In genomic region chr6:30184417-30185031, GRCh38 we compare ENCODE assay signal across 1 cellular context.
TF ChIP-seq lines count a peak whose summit lies in the region.

No MANE protein-coding gene starts in this region.

TF ChIP-seq in HepG2, 621 proteins besides CTCF, POLR2A, EP300 and RAD21:
- TF ChIP-seq MIER3 (CRISPR knock-in tag; IDR thresholded peaks at IDR 0.05; ENCODE audit: borderline replicate concordance), result no peak
- TF ChIP-seq NCOA5 (CRISPR knock-in tag; IDR thresholded peaks at IDR 0.05), result peak; percentile 59; the same call in 1 of the 2 replicates
- TF ChIP-seq ZNF546 (CRISPR knock-in tag; conservative IDR thresholded peaks at IDR 0.05), result no peak
- no peak for TF ChIP-seq ZBTB49 (CRISPR knock-in tag; IDR thresholded peaks at IDR 0.05; ENCODE audit: borderline replicate concordance)
- no peak for TF ChIP-seq SUZ12 (IDR thresholded peaks at IDR 0.05; ENCODE audit: low read depth, low read length)
- no peak for TF ChIP-seq ZNF337 (CRISPR knock-in tag; IDR thresholded peaks at IDR 0.05; ENCODE audit: borderline replicate concordance, low read depth)
- TF ChIP-seq MAF1 (CRISPR knock-in tag; IDR thresholded peaks at IDR 0.05; ENCODE audit: borderline replicate concordance), result no peak
- peak; percentile 64; the same call in 1 of the 2 replicates for TF ChIP-seq ZC3H13 (CRISPR knock-in tag; IDR thresholded peaks at IDR 0.05)
- TF ChIP-seq POGK (CRISPR knock-in tag; conservative IDR thresholded peaks at IDR 0.05), result no peak
- no peak for TF ChIP-seq KLF13 (CRISPR knock-in tag; IDR thresholded peaks at IDR 0.05)
- no peak for TF ChIP-seq RFXANK (CRISPR knock-in tag; IDR thresholded peaks at IDR 0.05)
- no peak for TF ChIP-seq KAT2B (IDR thresholded peaks at IDR 0.05; ENCODE audit: borderline replicate concordance, low read depth, low read length)
- TF ChIP-seq ZBTB2 (CRISPR knock-in tag; IDR thresholded peaks at IDR 0.05; ENCODE audit: low read depth), result no peak
- 0 out of 2 replicates have a peak, but pooled peaks have one; percentile 45 for TF ChIP-seq ZNF605 (CRISPR knock-in tag; IDR thresholded peaks at IDR 0.05)
- TF ChIP-seq GTF3A (CRISPR knock-in tag; conservative IDR thresholded peaks at IDR 0.05), result no peak
- no peak for TF ChIP-seq GRHL1 (CRISPR knock-in tag; conservative IDR thresholded peaks at IDR 0.05)
